ENCODE assay signal across 1 cellular context in genomic region chr7:127390186-127390816, GRCh38.
TF ChIP-seq lines count a peak whose summit lies in the region.

No MANE protein-coding gene starts in this region.

TF ChIP-seq in HepG2, 621 proteins besides CTCF, POLR2A, EP300 and RAD21 (continued from another document):
- TF ChIP-seq GLMP (CRISPR knock-in tag; IDR thresholded peaks at IDR 0.05; ENCODE audit: borderline replicate concordance) (no peak), HNRNPLL (IDR thresholded peaks at IDR 0.05; ENCODE audit: low read depth, low read length, poor library complexity, severe bottlenecking) (no peak), FOXO4 (CRISPR knock-in tag; conservative IDR thresholded peaks at IDR 0.05) (no peak), SOX5 (CRISPR knock-in tag; IDR thresholded peaks at IDR 0.05; ENCODE audit: borderline replicate concordance) (no peak), ZFX (CRISPR knock-in tag; IDR thresholded peaks at IDR 0.05; ENCODE audit: low read depth) (no peak), PRDM15 (CRISPR knock-in tag; IDR thresholded peaks at IDR 0.05) (no peak), ZNF576 (CRISPR knock-in tag; IDR thresholded peaks at IDR 0.05) (no peak), MAFK (conservative IDR thresholded peaks at IDR 0.05 in 1 of 2, IDR thresholded peaks at IDR 0.05 in 1 of 2; ENCODE audit: low read length in 2 of 2) (no peak), ZNF7 (CRISPR knock-in tag; IDR thresholded peaks at IDR 0.05) (no peak), CENPBD1 (CRISPR knock-in tag; IDR thresholded peaks at IDR 0.05; ENCODE audit: borderline replicate concordance, low read depth) (no peak), MAX (IDR thresholded peaks at IDR 0.05) (no peak), ZBTB10 (CRISPR knock-in tag; IDR thresholded peaks at IDR 0.05; ENCODE audit: borderline replicate concordance) (no peak), CSRNP2 (CRISPR knock-in tag; conservative IDR thresholded peaks at IDR 0.05; ENCODE audit: low read depth) (no peak)
